Comparison of ENCODE assay signal across 1 cellular context in genomic region chr16:85520853-85521736, GRCh38.
TF ChIP-seq lines count a peak whose summit lies in the region.

No MANE protein-coding gene starts in this region.

TF ChIP-seq in HepG2, 621 proteins besides CTCF, POLR2A, EP300 and RAD21 (continued from another document and continues in another):
- TF ChIP-seq FOXP4 (CRISPR knock-in tag; IDR thresholded peaks at IDR 0.05) = peak; percentile 65
- no peak for TF ChIP-seq NFYC (CRISPR knock-in tag; IDR thresholded peaks at IDR 0.05)
- TF ChIP-seq SNAPC4 (CRISPR knock-in tag; IDR thresholded peaks at IDR 0.05) = peak; percentile 64; the same call in 1 of the 2 replicates
- TF ChIP-seq TEAD3 (CRISPR knock-in tag; optimal IDR thresholded peaks at IDR 0.05; ENCODE audit: borderline replicate concordance) = peak; percentile 43
- TF ChIP-seq NR2C2 (CRISPR knock-in tag; IDR thresholded peaks at IDR 0.05; ENCODE audit: borderline replicate concordance) = peak; percentile 84
- 0 out of 2 replicates have a peak, but pooled peaks have one; percentile 26 for TF ChIP-seq LBX2 (CRISPR knock-in tag; IDR thresholded peaks at IDR 0.05; ENCODE audit: borderline replicate concordance)
- 0 out of 2 replicates have a peak, but pooled peaks have one; percentile 17 for TF ChIP-seq DR1 (CRISPR knock-in tag; IDR thresholded peaks at IDR 0.05)
- TF ChIP-seq SNAI1 (CRISPR knock-in tag; IDR thresholded peaks at IDR 0.05; ENCODE audit: borderline replicate concordance) = 0 out of 2 replicates have a peak, but pooled peaks have one; percentile 56
- peak; percentile 62; the same call in 1 of the 2 replicates for TF ChIP-seq DRAP1 (CRISPR knock-in tag; IDR thresholded peaks at IDR 0.05)
- peak; percentile 51; the same call in 1 of the 2 replicates for TF ChIP-seq ZNF143 (CRISPR knock-in tag; IDR thresholded peaks at IDR 0.05)
- no peak for TF ChIP-seq TCF12 (IDR thresholded peaks at IDR 0.05)
- TF ChIP-seq TCF12 (CRISPR knock-in tag; IDR thresholded peaks at IDR 0.05) = peak; percentile 64; the same call in 1 of the 2 replicates
- peak; percentile 39; the same call in 1 of the 2 replicates for TF ChIP-seq GATAD1 (CRISPR knock-in tag; IDR thresholded peaks at IDR 0.05)
- TF ChIP-seq POGK (CRISPR knock-in tag; conservative IDR thresholded peaks at IDR 0.05) = 0 out of 2 replicates have a peak, but pooled peaks have one; percentile 27
- TF ChIP-seq ZNF546 (CRISPR knock-in tag; conservative IDR thresholded peaks at IDR 0.05) = 0 out of 2 replicates have a peak, but pooled peaks have one; percentile 48
- TF ChIP-seq EED (CRISPR knock-in tag; IDR thresholded peaks at IDR 0.05) = peak; percentile 59; the same call in 1 of the 2 replicates
- TF ChIP-seq FOXA1 (IDR thresholded peaks at IDR 0.05) = no peak
- TF ChIP-seq FOXA1 (CRISPR knock-in tag; IDR thresholded peaks at IDR 0.05) = peak; percentile 29; the same call in 1 of the 2 replicates
- TF ChIP-seq GATA4 (IDR thresholded peaks at IDR 0.05; ENCODE audit: borderline replicate concordance, low read depth) = peak; percentile 46; the same call in 1 of the 2 replicates
- TF ChIP-seq RBM39 (IDR thresholded peaks at IDR 0.05; ENCODE audit: low read depth, low read length, poor library complexity, severe bottlenecking) = no peak
- TF ChIP-seq TSC22D2 (CRISPR knock-in tag; IDR thresholded peaks at IDR 0.05; ENCODE audit: borderline replicate concordance) = 0 out of 2 replicates have a peak, but pooled peaks have one; percentile 24
- peak; percentile 33; the same call in 1 of the 2 replicates for TF ChIP-seq RFXAP (CRISPR knock-in tag; IDR thresholded peaks at IDR 0.05; ENCODE audit: borderline replicate concordance)
- TF ChIP-seq NRL (CRISPR knock-in tag; IDR thresholded peaks at IDR 0.05; ENCODE audit: borderline replicate concordance) = peak; percentile 14; the same call in 1 of the 2 replicates
- TF ChIP-seq ZSCAN22 (CRISPR knock-in tag; IDR thresholded peaks at IDR 0.05) = 0 out of 2 replicates have a peak, but pooled peaks have one; percentile 7
- no peak for TF ChIP-seq WIZ (CRISPR knock-in tag; IDR thresholded peaks at IDR 0.05)
- peak; percentile 61; the same call in 1 of the 2 replicates for TF ChIP-seq ETV5 (CRISPR knock-in tag; IDR thresholded peaks at IDR 0.05; ENCODE audit: borderline replicate concordance)
- 0 out of 2 replicates have a peak, but pooled peaks have one; percentile 5 for TF ChIP-seq ZNF563 (CRISPR knock-in tag; IDR thresholded peaks at IDR 0.05)
- TF ChIP-seq ZHX2 (IDR thresholded peaks at IDR 0.05; ENCODE audit: low read depth) = 0 out of 2 replicates have a peak, but pooled peaks have one; percentile 49
- no peak for TF ChIP-seq ZHX2 (CRISPR knock-in tag; IDR thresholded peaks at IDR 0.05; ENCODE audit: borderline replicate concordance)
- no peak for TF ChIP-seq ZNF136 (CRISPR knock-in tag; IDR thresholded peaks at IDR 0.05; ENCODE audit: low read depth)
- TF ChIP-seq ZNF414 (CRISPR knock-in tag; IDR thresholded peaks at IDR 0.05) = peak; percentile 91
- TF ChIP-seq ZBTB10 (CRISPR knock-in tag; IDR thresholded peaks at IDR 0.05; ENCODE audit: borderline replicate concordance) = no peak
- no peak for TF ChIP-seq DBP (CRISPR knock-in tag; IDR thresholded peaks at IDR 0.05; ENCODE audit: not compliant biosample characterization)
- peak; percentile 69; the same call in 1 of the 2 replicates for TF ChIP-seq CREM (IDR thresholded peaks at IDR 0.05)
- no peak for TF ChIP-seq CREM (CRISPR knock-in tag; IDR thresholded peaks at IDR 0.05)
- peak; percentile 23; the same call in 1 of the 2 replicates for TF ChIP-seq AHR (CRISPR knock-in tag; IDR thresholded peaks at IDR 0.05)
- no peak for TF ChIP-seq SIX4 (CRISPR knock-in tag; IDR thresholded peaks at IDR 0.05)
- peak; percentile 49; the same call in 1 of the 2 replicates for TF ChIP-seq DPF2 (CRISPR knock-in tag; IDR thresholded peaks at IDR 0.05; ENCODE audit: borderline replicate concordance, low read depth)
- peak; percentile 62; the same call in 1 of the 2 replicates for TF ChIP-seq FOXJ3 (CRISPR knock-in tag; IDR thresholded peaks at IDR 0.05; ENCODE audit: borderline replicate concordance)
- no peak for TF ChIP-seq PHF20 (CRISPR knock-in tag; IDR thresholded peaks at IDR 0.05)
- peak; percentile 32 for TF ChIP-seq CBX1 (IDR thresholded peaks at IDR 0.05; ENCODE audit: low read depth)
